24 cellular contexts compared by ENCODE assay signal in the genomic region with DNA sequence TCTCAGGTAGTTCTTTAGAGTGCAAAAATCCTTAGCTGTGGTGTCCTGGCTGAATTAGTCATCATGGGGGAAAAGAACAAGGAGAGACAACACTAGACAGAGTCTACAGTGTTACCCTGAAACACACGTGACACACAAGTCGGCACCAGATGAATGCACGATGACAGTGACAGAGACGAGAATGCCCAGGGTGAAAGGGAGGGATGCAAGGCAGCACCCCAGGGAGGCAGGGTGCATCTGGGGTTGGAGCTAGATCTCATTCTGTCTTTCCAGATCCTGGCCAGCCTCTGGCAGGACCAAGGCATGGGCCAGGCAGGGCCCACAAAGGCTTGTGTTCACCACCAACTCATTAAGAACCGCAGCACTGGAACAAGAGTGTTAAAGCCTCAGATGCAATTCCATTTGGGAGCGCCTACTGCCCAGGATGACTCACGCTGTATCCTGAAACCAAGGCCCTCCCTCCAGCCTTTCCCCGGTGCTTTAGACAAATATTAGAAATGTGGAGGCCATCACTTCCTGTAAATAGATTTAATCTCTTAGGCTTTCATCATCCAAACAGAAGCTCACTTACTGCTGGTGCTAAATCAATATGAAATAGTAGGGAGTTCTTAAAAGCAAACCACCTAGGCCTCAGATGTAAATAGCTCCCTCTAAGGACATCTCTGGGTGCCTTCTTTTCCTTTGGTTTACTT. TPM values are rescaled to one million over a fixed set of nuclear protein-coding genes. Genes with fewer than 3 reads are reported as not detected.
DNase-seq lines count a peak whose midpoint lies in the region; ATAC-seq and TF ChIP-seq lines count a peak whose summit lies in the region.
"Had no signal": no experiment of that assay in that cellular context is flagged by ENCODE, and none has a peak within 500 bp of the region (broad histone marks: within the 10 kb centered on the region; RNA-seq: fewer than 3 reads in every experiment).

No MANE protein-coding gene starts in this region.

- no peak overlapping the region for H2BK12ac ChIP-seq in neuronal stem cell (ENCODE audit: low read length)

- no peak overlapping the region for H3K18ac ChIP-seq in neuronal stem cell (ENCODE audit: low read length)

- H3K27me3 ChIP-seq in mammary epithelial cell (ENCODE audit: insufficient read depth, low read length) (no peaks in the 10 kb centered on the region), neuronal stem cell (ENCODE audit: control insufficient read depth in 3 of 3, insufficient read depth in 3 of 3, low read depth in 1 of 3, low read length in 3 of 3) (no peaks in the 10 kb centered on the region), transverse colon (no peaks in the 10 kb centered on the region)
- H3K27me3 ChIP-seq: thyroid gland had no signal

- no peaks in the 10 kb centered on the region for H3K36me3 ChIP-seq in mammary epithelial cell (ENCODE audit: insufficient read depth, low read length)
- no peaks in the 10 kb centered on the region for H3K36me3 ChIP-seq in neuronal stem cell (replicated peaks in 1 of 2; ENCODE audit: control insufficient read depth in 2 of 2, insufficient read depth in 2 of 2, low read length in 2 of 2)
- H3K36me3 ChIP-seq in transverse colon, result no peaks in the 10 kb centered on the region
- H3K36me3 ChIP-seq: HAP-1, thyroid gland had no signal

- dilution Hi-C loops in mammary epithelial cell (cut with HindIII; ENCODE audit: low sequenced_read_pairs), result no loop called here

- H4K20me1 ChIP-seq in mammary epithelial cell (ENCODE audit: insufficient read depth, low read length), result no peaks in the 10 kb centered on the region

- no peak for TF ChIP-seq POLR2A in transverse colon (IDR thresholded peaks at IDR 0.05)

- no peak overlapping the region for H2BK5ac ChIP-seq in neuronal stem cell (ENCODE audit: low read length)

- no peak overlapping the region for H3K4me3 ChIP-seq in mammary epithelial cell (replicated peaks in 1 of 3; ENCODE audit: insufficient read depth in 1 of 3, low read depth in 2 of 3, low read length in 3 of 3)
- no peak overlapping the region for H3K4me3 ChIP-seq in neuronal stem cell (ENCODE audit: low read length in 2 of 2)
- no peak overlapping the region for H3K4me3 ChIP-seq in transverse colon
- H3K4me3 ChIP-seq: HAP-1, SK-N-MC, thyroid gland had no signal

- no peak overlapping the region for H4K91ac ChIP-seq in neuronal stem cell (ENCODE audit: low read depth, low read length, poor library complexity)

- no peak overlapping the region for H3K4me2 ChIP-seq in mammary epithelial cell (ENCODE audit: insufficient read depth, low read depth, low read length)
- H3K4me2 ChIP-seq in neuronal stem cell (ENCODE audit: insufficient read depth, low read length, poor library complexity, severe bottlenecking), result no peak overlapping the region

- no peak overlapping the region for H2AFZ ChIP-seq in mammary epithelial cell (ENCODE audit: low read depth, low read length)
- peak overlapping the region; percentile 54 for H2AFZ ChIP-seq in neuronal stem cell (ENCODE audit: low read length)

- H3K27ac ChIP-seq in mammary epithelial cell (ENCODE audit: insufficient read depth, low read depth, low read length) (no peak overlapping the region), neuronal stem cell (replicated peaks; ENCODE audit: low read length) (no peak overlapping the region), transverse colon (no peak overlapping the region)
- H3K27ac ChIP-seq: HL-60, SK-N-MC, thyroid gland had no signal

- no peaks in the 10 kb centered on the region for H3K79me2 ChIP-seq in mammary epithelial cell (ENCODE audit: insufficient read depth, low read length)

- H2BK120ac ChIP-seq in neuronal stem cell (ENCODE audit: low read depth, low read length), result no peak overlapping the region

- no peak overlapping the region for H4K8ac ChIP-seq in neuronal stem cell (ENCODE audit: low read depth, low read length)

- H2BK15ac ChIP-seq in neuronal stem cell (ENCODE audit: low read length), result no peak overlapping the region

- H3K4ac ChIP-seq in neuronal stem cell (ENCODE audit: low read length), result no peak overlapping the region

- H3K4me1 ChIP-seq in mammary epithelial cell (ENCODE audit: insufficient read depth, low read length), result no peaks in the 10 kb centered on the region
- H3K4me1 ChIP-seq in neuronal stem cell (ENCODE audit: control insufficient read depth in 2 of 2, insufficient read depth in 1 of 2, low read depth in 1 of 2, low read length in 2 of 2), result peaks cover 0 to 2% of the 10 kb centered on the region in 2 donors
- H3K4me1 ChIP-seq in transverse colon, result no peaks in the 10 kb centered on the region
- H3K4me1 ChIP-seq: HAP-1, thyroid gland had no signal

- no TSS peak for BruUV-seq in mammary epithelial cell (replicated peaks; lab: Mats Ljungman, UMichigan)

- H3K9ac ChIP-seq in mammary epithelial cell (ENCODE audit: insufficient read depth, low read length), result no peak overlapping the region
- no peak overlapping the region for H3K9ac ChIP-seq in neuronal stem cell (ENCODE audit: low read depth, low read length, poor library complexity)

- intact Hi-C loops in mammary epithelial cell (cut with micrococcal nuclease) (no loop called here), transverse colon (cut with DNase I; ENCODE audit: low total_unique reads) (no loop called here)

- CTCF ChIA-PET in mammary epithelial cell (lab: Charles Lee; ENCODE audit: low non-redundant PET), result no interaction called here

- H3K14ac ChIP-seq in neuronal stem cell (ENCODE audit: low read length), result no peak overlapping the region

- no peaks in the 10 kb centered on the region for H3K79me1 ChIP-seq in neuronal stem cell (ENCODE audit: low read depth, low read length)

- DNase-seq in DMS153 treated with DMSO at 0.1 percent for 48 hours (lab: John Stamatoyannopoulos, UW; ENCODE audit: unreplicated experiment) (peak; percentile 95), NCI-H2196 (lab: John Stamatoyannopoulos, UW; ENCODE audit: unreplicated experiment) (peak; percentile 44), mammary epithelial cell (peak; percentile 51), neuronal stem cell (ENCODE audit: low spot score) (no peak), transverse colon (no peak), cerebellar nuclear complex (lab: John Stamatoyannopoulos, UW) (no peak)
- DNase-seq: ACHN; activated CD4-positive, alpha-beta T cell treated with anti-CD3 and anti-CD28 coated beads for 4 hours; activated effector memory CD4-positive, alpha-beta T cell treated with Interleukin-2 at 50 U/mL for 16 hours; caudate nucleus; CD4-positive, CD25-positive, alpha-beta regulatory T cell; effector memory CD4-positive, alpha-beta T cell; midbrain; NCI-H1048; NCI-H2081; NCI-H69; retina; thyroid gland had no signal

- H3K23ac ChIP-seq in neuronal stem cell (ENCODE audit: low read depth, low read length, poor library complexity), result no peak overlapping the region

- ATAC-seq in HG02678 (IDR thresholded peaks at IDR 0.05; ENCODE audit: unreplicated experiment) (no peak), GM18907 (IDR thresholded peaks at IDR 0.05; ENCODE audit: unreplicated experiment) (no peak)
- ATAC-seq: stimulated activated memory B cell treated with anti-CD40 and anti-IgM and Interleukin-4, amounts not matched to agents 10 μg/mL and 1 μg/mL and 100 μg/mL, for 72 hours had no signal

- TF ChIP-seq CTCF in mammary epithelial cell (conservative IDR thresholded peaks at IDR 0.05 in 1 of 2, IDR thresholded peaks at IDR 0.05 in 1 of 2; ENCODE audit: extremely low read depth in 1 of 2, insufficient read depth in 1 of 2, low read depth in 1 of 2, low read length in 2 of 2) (no peak), transverse colon (IDR thresholded peaks at IDR 0.05) (no peak)

- WGBS in mammary epithelial cell (ENCODE audit: low coverage, missing lambda C conversion rate), result 87% methylated on average over 8 of the region's 8 CpGs
- WGBS in neuronal stem cell (ENCODE audit: extremely low coverage in 2 of 2, insufficient read length in 2 of 2, insufficient replicate concordance in 1 of 2), 2 donors, result no CpG with 5 or more reads among the region's 8 CpGs
- 73 to 85% methylated on average over 5 to 8 of the region's 8 CpGs for whole genome bisulfite sequencing in transverse colon (ENCODE audit: low coverage in 1 of 2), 2 donors

- H3K9me3 ChIP-seq in mammary epithelial cell (replicated peaks; ENCODE audit: insufficient read depth, low read length) (peaks cover 8% of the 10 kb centered on the region), neuronal stem cell (replicated peaks in 1 of 2; ENCODE audit: control insufficient read depth in 2 of 2, insufficient read depth in 1 of 2, low read depth in 1 of 2, low read length in 2 of 2) (peaks cover 5 to 32% of the 10 kb centered on the region in 2 donors), transverse colon (no peaks in the 10 kb centered on the region)
- H3K9me3 ChIP-seq: HAP-1, thyroid gland had no signal

- in situ Hi-C loops in mammary epithelial cell (cut with MboI; ENCODE audit: low sequenced_read_pairs in 2 of 2), result no loop called here
- in situ Hi-C loops in transverse colon (cut with MboI; ENCODE audit: low pct_ligation_motif_present in 1 of 4, low pct_unique_long_range_greater_than_20kb in 1 of 4, low sequenced_read_pairs in 3 of 4), result no loop called here

- H2AK5ac ChIP-seq in neuronal stem cell (ENCODE audit: low read depth, low read length), result no peak overlapping the region

- no peak for TF ChIP-seq EP300 in transverse colon (IDR thresholded peaks at IDR 0.05; ENCODE audit: low read depth)

RNA-seq across cellular contexts. Expression of a gene that starts 56.1 kb away (rescaled TPM):
- total RNA-seq in mammary epithelial cell (10 to 100 TPM; 41.5 to 69.0 TPM), transverse colon (not detected)
- 18.4 TPM for polyA plus RNA-seq in mammary epithelial cell
- polyA minus RNA-seq in mammary epithelial cell, result 4.8 TPM
- polyA plus RNA-seq in neuronal stem cell (2013, experiment 1 of 2), result 9.6 TPM
- polyA plus RNA-seq in neuronal stem cell (2013, experiment 2 of 2), result 9.3 TPM
- total RNA-seq: CD4-positive, CD25-positive, alpha-beta regulatory T cell had no signal
- polyA plus RNA-seq: CD4-positive, CD25-positive, alpha-beta regulatory T cell had no signal

Comparison
In these comparisons a context has a peak if more than half of its experiments do, and no peak if none do; other contexts are left out.
1. DNase-seq: peak in DMS153 treated with DMSO at 0.1 percent for 48 hours (single experiment), NCI-H2196 (single experiment) and mammary epithelial cell (single experiment); none in neuronal stem cell (single experiment), transverse colon (single experiment) and cerebellar nuclear complex (0 of 2).
2. RNA of a gene that starts 56.1 kb away (total RNA-seq): 41.5 to 69.0 TPM in mammary epithelial cell; not detected in transverse colon; every median in the first group is over 10 times any median in the second.